In the genomic region with DNA sequence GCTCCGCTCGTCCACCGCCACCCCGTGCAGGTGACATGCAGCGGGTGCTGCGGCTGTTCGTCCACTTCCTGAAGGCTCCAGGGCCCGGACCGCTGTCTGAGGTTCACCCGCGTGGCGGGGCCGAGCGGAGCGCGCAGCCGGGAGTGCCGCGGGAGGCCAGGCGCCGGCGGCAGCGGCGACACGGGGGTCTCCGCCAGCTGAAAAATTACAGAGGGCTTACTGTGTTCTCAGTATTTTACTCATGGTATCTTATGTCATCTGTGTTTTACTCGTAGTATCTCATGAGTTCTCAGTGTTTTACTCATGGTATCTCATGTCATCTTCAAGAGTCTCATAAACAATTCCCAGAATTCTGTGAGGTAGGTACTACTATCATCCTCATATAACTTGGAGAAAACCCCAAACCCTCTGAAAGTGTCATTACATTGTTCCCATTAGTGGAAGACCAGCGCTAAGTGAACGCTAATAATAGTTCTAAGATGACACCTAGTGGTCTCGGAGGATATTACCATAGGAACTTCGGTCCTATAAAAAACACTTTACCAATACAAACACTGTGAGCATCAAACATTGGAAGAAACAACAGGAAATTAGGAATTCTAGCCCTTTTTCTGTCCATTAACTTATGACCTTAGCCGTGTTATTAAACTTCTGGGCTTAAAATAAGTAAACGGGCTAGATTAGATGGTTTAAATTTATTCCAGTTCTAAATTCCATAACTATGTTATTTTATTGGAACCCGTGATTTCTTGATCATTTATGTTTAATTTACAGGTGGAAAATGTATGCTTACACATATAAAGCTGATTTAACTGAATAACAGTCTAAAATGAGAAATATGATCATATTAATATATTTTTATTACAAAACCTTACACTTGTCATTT, we compare ENCODE assay signal across 8 cellular contexts. TPM values are rescaled to one million over a fixed set of nuclear protein-coding genes. Genes with fewer than 3 reads are reported as not detected.
DNase-seq lines count a peak whose midpoint lies in the region; FAIRE-seq and TF ChIP-seq lines count a peak whose summit lies in the region.

No MANE protein-coding gene starts in this region.

- FAIRE-seq in astrocyte (lab: Jason Lieb, UNC), result no peak

- no peaks in the 10 kb centered on the region for H3K4me1 Mint-ChIP-seq in astrocyte (ENCODE audit: low read depth, unreplicated experiment)

- peak; percentile 79 for TF ChIP-seq CTCF in astrocyte (IDR thresholded peaks at IDR 0.05; ENCODE audit: insufficient read depth, low read depth, low read length)
- peak; percentile 68 to 85 for TF ChIP-seq CTCF in right atrium auricular region (IDR thresholded peaks at IDR 0.05)

- H3K4me1 ChIP-seq in GM23248 (ENCODE audit: insufficient read depth) (no peaks in the 10 kb centered on the region), astrocyte (ENCODE audit: insufficient read depth, low read length) (peaks cover 3% of the 10 kb centered on the region), right atrium auricular region (peaks cover 0 to 8% of the 10 kb centered on the region in 2 donors)

- H3K4me3 ChIP-seq in GM23248 (peak overlapping the region; percentile 71), astrocyte (ENCODE audit: insufficient read depth, low read depth, low read length) (peak overlapping the region; percentile 45), right atrium auricular region (peak overlapping the region; percentile 33 to 43)

- no peaks in the 10 kb centered on the region for H3K79me2 ChIP-seq in GM23248 (ENCODE audit: insufficient read depth)
- H3K79me2 ChIP-seq in astrocyte (ENCODE audit: insufficient read depth, low read length), result no peaks in the 10 kb centered on the region

- H3K4me2 ChIP-seq in GM23248 (ENCODE audit: unreplicated experiment) (peak overlapping the region; percentile 82), astrocyte (ENCODE audit: low read length) (peak overlapping the region; percentile 86)

- H3K9me2 ChIP-seq in GM23248 (ENCODE audit: insufficient read depth), result no peaks in the 10 kb centered on the region

- DNase-seq in GM04503 (ENCODE audit: low read depth) (peak; percentile 28), GM23248 (peak; percentile 82), LHCN-M2 (ENCODE audit: low read depth) (peak; percentile 72), RPMI7951 (ENCODE audit: low read depth) (peak; percentile 71), astrocyte (ENCODE audit: low read depth) (peak; percentile 38), right atrium auricular region (ENCODE audit: low spot score) (no peak), retina (peak; percentile 72), NCI-H226 (no peak)

- H3K9me3 Mint-ChIP-seq in astrocyte (ENCODE audit: unreplicated experiment), result peaks cover 2% of the 10 kb centered on the region

- H3K9ac ChIP-seq in GM23248 (peak overlapping the region; percentile 48), astrocyte (ENCODE audit: low read length) (peak overlapping the region; percentile 55)

- H3K36me3 ChIP-seq in GM23248 (ENCODE audit: low read depth) (no peaks in the 10 kb centered on the region), astrocyte (ENCODE audit: insufficient read depth, low read length) (no peaks in the 10 kb centered on the region), right atrium auricular region (no peaks in the 10 kb centered on the region)

- WGBS in GM23248 (ENCODE audit: low coverage in 1 of 2, low lambda C conversion rate in 2 of 2, missing lambda C conversion rate in 2 of 2), 2 experiments, result 11% methylated on average over 33 to 34 of the region's 34 CpGs

- H2AFZ ChIP-seq in GM23248 (peak overlapping the region; percentile 84), astrocyte (ENCODE audit: low read depth, low read length) (peak overlapping the region; percentile 73)

- peaks cover 1% of the 10 kb centered on the region for H3K27me3 Mint-ChIP-seq in astrocyte (ENCODE audit: low read depth, unreplicated experiment)

- no peaks in the 10 kb centered on the region for H3K36me3 Mint-ChIP-seq in astrocyte (ENCODE audit: low read depth, unreplicated experiment)

- in situ Hi-C loops in GM23248 (cut with MboI), result loop anchor here (10.0 kb wide), 1 partner anchor 420 kb away; no protein-coding TSS in a partner anchor

- no peak overlapping the region for H3K27ac Mint-ChIP-seq in astrocyte (ENCODE audit: unreplicated experiment)

- H4K20me1 ChIP-seq in GM23248 (ENCODE audit: insufficient read depth) (no peaks in the 10 kb centered on the region), astrocyte (ENCODE audit: insufficient read depth, low read length) (no peaks in the 10 kb centered on the region)

- H3K27ac ChIP-seq in GM23248, result no peak overlapping the region
- H3K27ac ChIP-seq in astrocyte (ENCODE audit: low read depth, low read length), result no peak overlapping the region
- H3K27ac ChIP-seq in right atrium auricular region, result no peak overlapping the region

- no peaks in the 10 kb centered on the region for H3F3A ChIP-seq in GM23248 (ENCODE audit: insufficient read depth)

- H3K27me3 ChIP-seq in GM23248 (replicated peaks; ENCODE audit: insufficient read depth) (no peaks in the 10 kb centered on the region), astrocyte (ENCODE audit: insufficient read depth, low read length) (no peaks in the 10 kb centered on the region), right atrium auricular region (no peaks in the 10 kb centered on the region)

- H3K4me3 Mint-ChIP-seq in astrocyte (ENCODE audit: unreplicated experiment), result no peak overlapping the region

- H3K9me3 ChIP-seq in GM23248 (ENCODE audit: low read depth) (no peaks in the 10 kb centered on the region), astrocyte (ENCODE audit: insufficient read depth, low read depth, low read length) (no peaks in the 10 kb centered on the region), right atrium auricular region (no peaks in the 10 kb centered on the region)

RNA-seq across cellular contexts. Expression of a gene that starts 32.4 kb away (rescaled TPM):
- total RNA-seq in GM23248 (2014; rRNA removed; shearing (Covaris generic)), result not detected in 2 replicates
- 0.28 and 0.45 TPM in 2 replicates for polyA plus RNA-seq in GM23248 (2016; fragmentation: Nextera tagmentation; extraction: Ambion mirVana)
- total RNA-seq in LHCN-M2 (2014; rRNA removed), result 0.17 TPM in 1 of 2 replicates, not detected in the other
- 0.18 TPM for polyA plus RNA-seq in LHCN-M2 (2012)
- 0.20 and 0.24 TPM in 2 replicates for total RNA-seq in RPMI7951 (2014; rRNA removed; shearing (Covaris generic))
- total RNA-seq in astrocyte, result 0.60 and 1.0 TPM in 2 replicates
- 1 to 10 TPM; 1.1 to 2.1 TPM for total RNA-seq in right atrium auricular region

Comparison
In these comparisons a context has a peak if more than half of its experiments do, and no peak if none do; other contexts are left out.
1. DNase-seq: peak in GM04503 (single experiment), GM23248 (single experiment), LHCN-M2 (single experiment), RPMI7951 (single experiment), astrocyte (single experiment) and retina (single experiment); none in right atrium auricular region (single experiment) and NCI-H226 (single experiment).
2. Peak in every context shown above with its lines, with median percentiles within 50 percentile points of each other: H3K4me3 ChIP-seq.